ENCODE assay signal across 13 cellular contexts in genomic region chr18:12862874-12863482, GRCh38. TPM values are rescaled to one million over a fixed set of nuclear protein-coding genes. Genes with fewer than 3 reads are reported as not detected.
DNase-seq lines count a peak whose midpoint lies in the region; ATAC-seq, FAIRE-seq and TF ChIP-seq lines count a peak whose summit lies in the region.
"Had no signal": no experiment of that assay in that cellular context is flagged by ENCODE, and none has a peak within 500 bp of the region (broad histone marks: within the 10 kb centered on the region; RNA-seq: fewer than 3 reads in every experiment).

No MANE protein-coding gene starts in this region.

- H3K27me3 Mint-ChIP-seq in T-helper 17 cell, result no peaks in the 10 kb centered on the region
- H3K27me3 Mint-ChIP-seq: activated CD4-positive, alpha-beta T cell treated with anti-CD3 and anti-CD28 coated beads, Interleukin-2, amount 10 ng/mL, durations not matched to agents 7 days and 5 days had no signal

- no peak for FAIRE-seq in keratinocyte (lab: Jason Lieb, UNC)
- FAIRE-seq: small intestine had no signal

- dilution Hi-C loops in keratinocyte (cut with MboI; ENCODE audit: extremely low pct_ligation_motif_present, low sequenced_read_pairs), result no loop called here

- H3K79me2 ChIP-seq in DND-41 (ENCODE audit: insufficient read depth, low read length) (peaks cover 99% of the 10 kb centered on the region), keratinocyte (ENCODE audit: control insufficient read depth, insufficient read depth, low read length) (peaks cover 78% of the 10 kb centered on the region)

- no peaks in the 10 kb centered on the region for H3K36me3 Mint-ChIP-seq in T-helper 17 cell (ENCODE audit: low read depth)

- TF ChIP-seq CTCF in 22Rv1 (IDR thresholded peaks at IDR 0.05) (no peak), DND-41 (IDR thresholded peaks at IDR 0.05; ENCODE audit: borderline replicate concordance, extremely low read depth, low read length, poor library complexity, severe bottlenecking) (no peak), keratinocyte (optimal IDR thresholded peaks at IDR 0.05 in 1 of 3, IDR thresholded peaks at IDR 0.05 in 1 of 3, conservative IDR thresholded peaks at IDR 0.05 in 1 of 3; ENCODE audit: extremely low read depth in 1 of 3, insufficient read depth in 2 of 3, low read length in 3 of 3) (no peak)

- H3K4me3 Mint-ChIP-seq in T-helper 17 cell, result no peak overlapping the region
- H3K4me3 Mint-ChIP-seq: activated CD4-positive, alpha-beta T cell treated with anti-CD3 and anti-CD28 coated beads, Interleukin-2, amount 10 ng/mL, durations not matched to agents 7 days and 5 days; T-helper 2 cell treated with Interferon-gamma antibody and Interleukin-4, amounts not matched to agents 5 μg/mL and 100 μg/mL, for 36 hours had no signal

- H3K27ac ChIP-seq in 22Rv1, result 0 out of 2 replicates have a peak overlapping the region, but pooled peaks have one; percentile 10
- peak overlapping the region; percentile 79 for H3K27ac ChIP-seq in DND-41 (ENCODE audit: low read length)
- H3K27ac ChIP-seq in keratinocyte (ENCODE audit: control insufficient read depth, insufficient read depth, low read length), result peak overlapping the region; percentile 37

- peak; percentile 32; the same call in 2 of the 3 replicates for ATAC-seq in DND-41 (ENCODE audit: insufficient read depth, low read depth)
- no peak for ATAC-seq in T-helper 17 cell
- ATAC-seq in HG03571 (IDR thresholded peaks at IDR 0.05; ENCODE audit: unreplicated experiment), result no peak

- H3K27me3 ChIP-seq in DND-41 (ENCODE audit: insufficient read depth, low read length, poor library complexity) (no peaks in the 10 kb centered on the region), keratinocyte (ENCODE audit: control insufficient read depth, extremely low read depth, insufficient read depth, low read length) (no peaks in the 10 kb centered on the region)

- H3K27ac Mint-ChIP-seq in T-helper 17 cell, result peak overlapping the region; percentile 54
- H3K27ac Mint-ChIP-seq: T-helper 2 cell treated with Interferon-gamma antibody and Interleukin-4, amounts not matched to agents 5 μg/mL and 100 μg/mL, for 36 hours had no signal

- H3K9ac ChIP-seq in DND-41 (ENCODE audit: low read depth, low read length) (peak overlapping the region; percentile 18; the same call in 1 of the 2 replicates), keratinocyte (ENCODE audit: control insufficient read depth, extremely low read depth, insufficient read depth, low read length) (no peak overlapping the region)

- H3K4me2 ChIP-seq in DND-41 (ENCODE audit: insufficient read depth, low read length), result peak overlapping the region; percentile 13; the same call in 1 of the 2 replicates
- peak overlapping the region; percentile 35 for H3K4me2 ChIP-seq in keratinocyte (ENCODE audit: control insufficient read depth, extremely low read depth, insufficient read depth, low read depth, low read length)

- no peaks in the 10 kb centered on the region for H4K20me1 ChIP-seq in DND-41 (ENCODE audit: insufficient read depth, low read length)
- H4K20me1 ChIP-seq in keratinocyte (ENCODE audit: control insufficient read depth, extremely low read depth, insufficient read depth, low read length), result no peaks in the 10 kb centered on the region

- no peaks in the 10 kb centered on the region for H3K9me1 ChIP-seq in keratinocyte (ENCODE audit: control insufficient read depth, extremely low read depth, insufficient read depth, low read length)

- H3K9me3 ChIP-seq in DND-41 (ENCODE audit: insufficient read depth, low read length, severe bottlenecking) (no peaks in the 10 kb centered on the region), T-helper 17 cell (ENCODE audit: control insufficient read depth, low read length, poor library complexity, severe bottlenecking) (no peaks in the 10 kb centered on the region), keratinocyte (ENCODE audit: control insufficient read depth, low read depth, low read length) (no peaks in the 10 kb centered on the region)

- peaks cover 40% of the 10 kb centered on the region for H3K4me1 Mint-ChIP-seq in T-helper 17 cell

- H3K4me3 ChIP-seq in DND-41 (ENCODE audit: low read depth in 1 of 2, low read length in 2 of 2) (no peak overlapping the region), keratinocyte (ENCODE audit: control insufficient read depth in 2 of 3, extremely low read depth in 1 of 3, insufficient read depth in 2 of 3, low read depth in 1 of 3, low read length in 3 of 3) (no peak overlapping the region)

- DNase-seq in DND-41 (no peak), T-helper 17 cell (no peak), keratinocyte (ENCODE audit: low read depth, low spot score) (no peak), NCI-H526 (lab: John Stamatoyannopoulos, UW) (no peak), inferior parietal cortex (ENCODE audit: extremely low spot score) (no peak)
- DNase-seq in effector CD8-positive, alpha-beta T cell (lab: John Stamatoyannopoulos, UW), result no peak
- DNase-seq: activated CD4-positive, alpha-beta T cell treated with anti-CD3 and anti-CD28 coated beads, Interleukin-2, amount 10 ng/mL, durations not matched to agents 7 days and 5 days; anterior cingulate cortex; DMS79 treated with DMSO at 0.1 percent for 48 hours had no signal

- H3K4me1 ChIP-seq in DND-41 (ENCODE audit: insufficient read depth, low read length) (peaks cover 85% of the 10 kb centered on the region), keratinocyte (ENCODE audit: control insufficient read depth, extremely low read depth, insufficient read depth, low read length) (peaks cover 11% of the 10 kb centered on the region)

- H3K36me3 ChIP-seq in DND-41 (ENCODE audit: insufficient read depth, low read length) (peaks cover 4% of the 10 kb centered on the region; the same call in 1 of the 2 replicates), keratinocyte (ENCODE audit: control insufficient read depth in 2 of 2, extremely low read depth in 1 of 2, insufficient read depth in 2 of 2, low read length in 2 of 2) (no peaks in the 10 kb centered on the region)

- H2AFZ ChIP-seq in DND-41 (ENCODE audit: low read depth, low read length) (no peak overlapping the region), keratinocyte (ENCODE audit: control insufficient read depth, low read length) (no peak overlapping the region)

RNA-seq across cellular contexts. Expression of gene PTPN2, which starts 21.1 kb away (rescaled TPM):
- total RNA-seq in T-helper 17 cell, result 10 to 100 TPM; 72.8 to 74.8 TPM
- 23.7 to 39.9 TPM (median 26.0 TPM) in 3 replicates for polyA plus RNA-seq in keratinocyte
- polyA plus RNA-seq in keratinocyte (2011; ENCODE audit: low read depth), result 168 TPM
- 22.0 and 30.9 TPM in 2 replicates for polyA plus RNA-seq in keratinocyte (2011; cell fraction: cytosol; rRNA removed)
- 39.2 and 46.8 TPM in 2 replicates for polyA plus RNA-seq in keratinocyte (2011; cell fraction: nucleus; rRNA removed)
- polyA plus RNA-seq in keratinocyte (2012; ENCODE audit: low replicate concordance), result 27.7 and 33.5 TPM in 2 replicates
- 5.5 to 39.6 TPM (median 10.1 TPM) in 3 replicates for polyA minus RNA-seq in keratinocyte
- 10.9 TPM for polyA minus RNA-seq in keratinocyte (2011; cell fraction: cytosol; rRNA and poly(A)+ RNA removed)
- 8.7 and 21.6 TPM in 2 replicates for polyA minus RNA-seq in keratinocyte (2011; cell fraction: nucleus; rRNA and poly(A)+ RNA removed)

Comparison
In these comparisons a context has a peak if more than half of its experiments do, and no peak if none do; other contexts are left out.
1. H3K27ac ChIP-seq: peak in every context shown above with its lines; median percentile 79 in DND-41; 37 in keratinocyte; 10 in 22Rv1.